ENCODE assay signal across 1 cellular context in the genomic region with DNA sequence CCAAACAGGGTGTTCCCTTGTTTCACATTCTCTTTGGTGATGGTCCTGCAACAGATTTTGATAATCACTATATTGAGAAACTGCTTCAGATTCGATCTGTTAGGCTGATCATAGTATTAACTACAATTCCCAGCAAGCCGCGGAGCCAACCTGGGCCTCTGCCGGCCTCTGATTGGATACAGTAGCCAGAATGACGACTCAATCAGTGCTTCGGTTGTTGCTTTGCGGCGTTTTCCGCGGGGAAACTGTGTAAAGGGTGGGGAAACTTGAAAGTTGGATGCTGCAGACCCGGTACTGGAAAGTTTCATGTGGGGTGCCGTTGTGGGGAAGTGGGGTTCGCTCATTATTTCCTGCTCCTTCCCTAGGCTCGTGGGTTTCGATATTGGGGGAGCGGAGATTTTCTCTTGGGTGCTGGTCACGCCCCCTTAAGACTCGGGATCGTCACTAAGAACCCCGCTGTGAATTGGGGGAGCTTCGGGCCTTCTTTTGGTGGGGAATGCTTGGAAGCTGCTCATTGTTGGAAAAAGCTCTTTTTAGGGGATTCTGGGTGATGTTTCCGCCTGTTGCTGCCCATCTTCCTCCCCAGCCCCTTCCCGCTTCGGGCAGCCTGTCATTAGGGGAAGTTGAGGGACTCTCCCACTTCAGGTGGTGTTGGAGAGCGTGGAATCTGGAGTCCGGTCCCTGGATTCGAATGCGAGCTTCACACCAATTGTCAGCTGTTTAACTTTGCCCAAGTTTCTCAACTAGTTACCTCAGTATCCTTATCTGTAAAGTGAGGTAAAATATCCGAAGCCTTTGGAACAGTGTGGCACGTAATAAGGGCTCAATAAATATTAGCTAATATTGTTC.
A peak's percentile ranks its signal among the peaks of the same experiment; 100 is the strongest.
TF ChIP-seq lines count a peak whose summit lies in the region.

A gene (plus strand): TSS at position 217 of the 849 bp plus-strand sequence.

TF ChIP-seq in SK-N-SH, 30 proteins besides CTCF, POLR2A, EP300 and RAD21 (continued from another document):
- TF ChIP-seq, protein P1, sequence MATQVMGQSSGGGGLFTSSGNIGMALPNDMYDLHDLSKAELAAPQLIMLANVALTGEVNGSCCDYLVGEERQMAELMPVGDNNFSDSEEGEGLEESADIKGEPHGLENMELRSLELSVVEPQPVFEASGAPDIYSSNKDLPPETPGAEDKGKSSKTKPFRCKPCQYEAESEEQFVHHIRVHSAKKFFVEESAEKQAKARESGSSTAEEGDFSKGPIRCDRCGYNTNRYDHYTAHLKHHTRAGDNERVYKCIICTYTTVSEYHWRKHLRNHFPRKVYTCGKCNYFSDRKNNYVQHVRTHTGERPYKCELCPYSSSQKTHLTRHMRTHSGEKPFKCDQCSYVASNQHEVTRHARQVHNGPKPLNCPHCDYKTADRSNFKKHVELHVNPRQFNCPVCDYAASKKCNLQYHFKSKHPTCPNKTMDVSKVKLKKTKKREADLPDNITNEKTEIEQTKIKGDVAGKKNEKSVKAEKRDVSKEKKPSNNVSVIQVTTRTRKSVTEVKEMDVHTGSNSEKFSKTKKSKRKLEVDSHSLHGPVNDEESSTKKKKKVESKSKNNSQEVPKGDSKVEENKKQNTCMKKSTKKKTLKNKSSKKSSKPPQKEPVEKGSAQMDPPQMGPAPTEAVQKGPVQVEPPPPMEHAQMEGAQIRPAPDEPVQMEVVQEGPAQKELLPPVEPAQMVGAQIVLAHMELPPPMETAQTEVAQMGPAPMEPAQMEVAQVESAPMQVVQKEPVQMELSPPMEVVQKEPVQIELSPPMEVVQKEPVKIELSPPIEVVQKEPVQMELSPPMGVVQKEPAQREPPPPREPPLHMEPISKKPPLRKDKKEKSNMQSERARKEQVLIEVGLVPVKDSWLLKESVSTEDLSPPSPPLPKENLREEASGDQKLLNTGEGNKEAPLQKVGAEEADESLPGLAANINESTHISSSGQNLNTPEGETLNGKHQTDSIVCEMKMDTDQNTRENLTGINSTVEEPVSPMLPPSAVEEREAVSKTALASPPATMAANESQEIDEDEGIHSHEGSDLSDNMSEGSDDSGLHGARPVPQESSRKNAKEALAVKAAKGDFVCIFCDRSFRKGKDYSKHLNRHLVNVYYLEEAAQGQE (IDR thresholded peaks at IDR 0.05; ENCODE audit: low read depth, low read length), result 0 out of 2 replicates have a peak, but pooled peaks have one; percentile 25
- 0 out of 2 replicates have a peak, but pooled peaks have one; percentile 4 for TF ChIP-seq MXI1 (IDR thresholded peaks at IDR 0.05; ENCODE audit: low read depth, low read length)
